ENCODE assay signal across 13 cellular contexts in the genomic region with DNA sequence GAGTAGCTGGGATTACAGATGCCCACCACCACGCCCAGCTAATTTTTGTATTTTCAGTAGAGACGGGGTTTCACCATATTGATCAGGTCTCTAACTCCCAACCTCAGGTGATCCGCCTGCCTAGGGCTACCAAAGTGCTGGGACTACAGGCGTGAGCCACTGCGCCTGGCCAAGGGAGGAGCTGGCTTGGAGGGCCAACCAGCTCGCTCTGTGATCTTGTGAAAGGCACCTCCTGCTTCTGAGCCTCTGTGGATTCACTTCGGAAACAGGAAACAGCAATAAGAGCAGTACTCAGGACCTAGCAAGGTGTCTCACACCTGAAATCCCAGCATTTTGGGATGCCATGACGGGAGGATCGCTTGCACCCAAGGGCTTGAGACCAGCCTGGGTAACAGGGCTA.
"Had no signal": no experiment of that assay in that cellular context is flagged by ENCODE, and none has a peak within 500 bp of the region (broad histone marks: within the 10 kb centered on the region; RNA-seq: fewer than 3 reads in every experiment).

No MANE protein-coding gene starts in this region.

- DNase-seq: activated CD4-positive, alpha-beta T cell treated with anti-CD3 and anti-CD28 coated beads for 4 hours; amygdala; brain microvascular endothelial cell; cerebellar nuclear complex; foreskin keratinocyte; head of caudate nucleus; naive thymus-derived CD8-positive, alpha-beta T cell; stimulated activated CD4-positive, alpha-beta T cell treated with anti-CD3 and anti-CD28 coated beads, Interleukin-4, amount 100 ng/mL, for 1 hour; stimulated activated CD8-positive, alpha-beta memory T cell treated with anti-CD3 and anti-CD28 coated beads, Interleukin-4, amount 100 ng/mL, for 48 hours; stomach; T1000 had no signal

- H3K4me3 ChIP-seq: mucosa of descending colon, stomach, thoracic aorta had no signal

- H3K27ac ChIP-seq: brain microvascular endothelial cell, foreskin keratinocyte, thoracic aorta had no signal

- H3K9me3 Mint-ChIP-seq: naive thymus-derived CD8-positive, alpha-beta T cell had no signal

- ATAC-seq: foreskin keratinocyte; mucosa of descending colon; naive thymus-derived CD8-positive, alpha-beta T cell had no signal

- H3K36me3 ChIP-seq: brain microvascular endothelial cell, stomach, thoracic aorta had no signal

- H3K27me3 ChIP-seq: brain microvascular endothelial cell, foreskin keratinocyte, stomach had no signal

- H3K27me3 Mint-ChIP-seq: naive thymus-derived CD8-positive, alpha-beta T cell had no signal

- H3K9me3 ChIP-seq: mucosa of descending colon, stomach, thoracic aorta had no signal
